11 cellular contexts compared by ENCODE assay signal in the genomic region with DNA sequence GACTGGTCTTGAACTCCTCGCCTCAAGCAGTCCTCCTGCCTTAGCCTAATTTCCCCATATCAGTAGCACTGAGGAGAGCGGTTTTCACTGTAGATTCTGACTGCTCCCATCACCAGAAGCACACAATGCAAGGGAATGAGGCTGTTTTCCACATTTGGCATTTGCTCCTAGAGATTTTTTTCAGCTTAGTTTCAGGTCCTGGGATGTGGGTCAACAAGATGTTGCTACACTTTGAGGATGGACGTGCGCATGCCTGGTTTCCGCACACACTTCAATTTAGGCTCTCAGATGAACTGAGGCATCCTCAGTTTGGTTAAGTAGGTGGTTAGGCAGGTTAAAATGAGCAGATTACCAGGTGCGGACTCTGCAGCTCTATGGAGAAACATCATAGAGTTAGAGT.
"Had no signal": no experiment of that assay in that cellular context is flagged by ENCODE, and none has a peak within 500 bp of the region (broad histone marks: within the 10 kb centered on the region; RNA-seq: fewer than 3 reads in every experiment).

No MANE protein-coding gene starts in this region.

- H3K4me3 ChIP-seq: GM23248, GM23338, HAP-1 had no signal

- H3K27ac Mint-ChIP-seq: GM23338, H9, HFFc6 had no signal

- H3K9ac ChIP-seq: GM23248 had no signal

- H3K4me3 Mint-ChIP-seq: GM23338, H9, HFFc6 had no signal

- H3K36me3 ChIP-seq: HAP-1 had no signal

- ATAC-seq: GM23338, HCT116 had no signal

- H2AFZ ChIP-seq: GM23248, GM23338 had no signal

- H3K4me1 ChIP-seq: HAP-1 had no signal

- FAIRE-seq: H1, H54 had no signal

- H3K27ac ChIP-seq: GM23248 had no signal

- H3K4me1 Mint-ChIP-seq: GM23338, H9 had no signal

- DNase-seq: GM23248, GOT3, H7, H9, HCEC 1CT, HFFc6 had no signal

- H3K9me3 ChIP-seq: HAP-1 had no signal

- H3K9me3 Mint-ChIP-seq: HFFc6 had no signal

- H3K4me2 ChIP-seq: GM23338 had no signal
